ENCODE assay signal across 11 cellular contexts in the genomic region with DNA sequence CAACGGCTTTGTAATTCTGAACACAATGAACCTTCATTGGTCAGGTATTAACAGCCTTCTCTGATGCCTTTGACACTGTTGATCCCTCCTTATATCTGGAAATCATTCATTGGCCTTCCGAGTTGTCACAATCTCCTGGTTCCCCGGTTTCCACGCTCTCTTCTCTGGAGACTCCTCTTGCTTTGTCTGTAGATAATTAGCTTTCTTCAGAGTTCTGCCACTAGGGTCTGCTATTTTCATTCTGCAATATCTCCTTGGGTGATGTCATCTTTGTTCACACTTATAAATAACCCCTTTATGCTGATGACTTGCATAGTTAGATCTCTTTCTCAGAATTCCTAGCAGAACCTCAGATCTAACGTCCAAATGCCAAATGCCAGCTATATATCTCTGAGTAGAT.
DNase-seq lines count a peak whose midpoint lies in the region; ATAC-seq and TF ChIP-seq lines count a peak whose summit lies in the region.
"Had no signal": no experiment of that assay in that cellular context is flagged by ENCODE, and none has a peak within 500 bp of the region (broad histone marks: within the 10 kb centered on the region; RNA-seq: fewer than 3 reads in every experiment).

No MANE protein-coding gene starts in this region.

- no peak overlapping the region for H3K9ac ChIP-seq in OCI-LY3 (ENCODE audit: low read length)

- H3K36me3 Mint-ChIP-seq in stimulated activated naive B cell treated with anti-CD40 and anti-IgM and Interleukin-4, amounts not matched to agents 10 μg/mL and 1 μg/mL and 100 μg/mL, for 72 hours, result no peaks in the 10 kb centered on the region
- H3K36me3 Mint-ChIP-seq: memory B cell had no signal

- peak; percentile 56 for DNase-seq in foreskin melanocyte
- no peak for DNase-seq in stimulated activated naive B cell treated with anti-CD40 and anti-IgM and Interleukin-4, amounts not matched to agents 10 μg/mL and 1 μg/mL and 100 μg/mL, for 72 hours
- DNase-seq in NCI-H345 treated with DMSO at 0.1 percent for 48 hours (lab: John Stamatoyannopoulos, UW; ENCODE audit: unreplicated experiment), result no peak
- no peak for DNase-seq in stimulated activated naive CD4-positive, alpha-beta T cell treated with Interleukin-2 at 50 U/mL for 16 hours (lab: John Stamatoyannopoulos, UW)
- DNase-seq: NK-92 treated with Interleukin-12 subunit alpha and Interleukin-12 subunit beta, amount 100 ng/mL, for 24 hours had no signal

- H2AFZ ChIP-seq in OCI-LY3 (ENCODE audit: low read depth, low read length), result peak overlapping the region; percentile 37; the same call in 1 of the 2 replicates

- no peaks in the 10 kb centered on the region for H3K9me3 ChIP-seq in OCI-LY3 (ENCODE audit: insufficient read depth, low read length)

- H4K20me1 ChIP-seq in OCI-LY3 (ENCODE audit: insufficient read depth, low read length), result no peaks in the 10 kb centered on the region

- H3K4me3 ChIP-seq in OCI-LY3 (ENCODE audit: low read length), result peak overlapping the region; percentile 19; the same call in 1 of the 2 replicates

- H3K27me3 Mint-ChIP-seq in stimulated activated naive B cell treated with anti-CD40 and anti-IgM and Interleukin-4, amounts not matched to agents 10 μg/mL and 1 μg/mL and 100 μg/mL, for 72 hours, result no peaks in the 10 kb centered on the region
- H3K27me3 Mint-ChIP-seq: dendritic cell treated with granulocyte-macrophage colony-stimulating factor and Interleukin-4, amounts not matched to agents 40 ng/mL and 50 ng/mL, for 4 days; memory B cell had no signal

- no peak overlapping the region for H3K27ac Mint-ChIP-seq in stimulated activated naive B cell treated with anti-CD40 and anti-IgM and Interleukin-4, amounts not matched to agents 10 μg/mL and 1 μg/mL and 100 μg/mL, for 72 hours
- H3K27ac Mint-ChIP-seq: dendritic cell treated with granulocyte-macrophage colony-stimulating factor and Interleukin-4, amounts not matched to agents 40 ng/mL and 50 ng/mL, for 4 days; memory B cell had no signal

- H3K4me1 Mint-ChIP-seq in stimulated activated naive B cell treated with anti-CD40 and anti-IgM and Interleukin-4, amounts not matched to agents 10 μg/mL and 1 μg/mL and 100 μg/mL, for 72 hours, result no peaks in the 10 kb centered on the region
- H3K4me1 Mint-ChIP-seq: memory B cell had no signal

- peak overlapping the region; percentile 26 for H3K4me2 ChIP-seq in OCI-LY3 (ENCODE audit: low read length)

- H3K4me1 ChIP-seq in OCI-LY3 (ENCODE audit: low read length), result no peaks in the 10 kb centered on the region

- no peak overlapping the region for H3K4me3 Mint-ChIP-seq in stimulated activated naive B cell treated with anti-CD40 and anti-IgM and Interleukin-4, amounts not matched to agents 10 μg/mL and 1 μg/mL and 100 μg/mL, for 72 hours
- H3K4me3 Mint-ChIP-seq: dendritic cell treated with granulocyte-macrophage colony-stimulating factor and Interleukin-4, amounts not matched to agents 40 ng/mL and 50 ng/mL, for 4 days; memory B cell had no signal

- no peaks in the 10 kb centered on the region for H3K9me3 Mint-ChIP-seq in stimulated activated naive B cell treated with anti-CD40 and anti-IgM and Interleukin-4, amounts not matched to agents 10 μg/mL and 1 μg/mL and 100 μg/mL, for 72 hours
- H3K9me3 Mint-ChIP-seq: dendritic cell treated with granulocyte-macrophage colony-stimulating factor and Interleukin-4, amounts not matched to agents 40 ng/mL and 50 ng/mL, for 4 days had no signal

- no peak overlapping the region for H3K27ac ChIP-seq in 22Rv1
- no peak overlapping the region for H3K27ac ChIP-seq in OCI-LY3 (ENCODE audit: low read length)

- TF ChIP-seq CTCF in 22Rv1 (IDR thresholded peaks at IDR 0.05) (peak; percentile 40), OCI-LY3 (IDR thresholded peaks at IDR 0.05; ENCODE audit: low read depth, low read length) (peak; percentile 80)

- peak; percentile 58 for ATAC-seq in GM19463 (IDR thresholded peaks at IDR 0.05; ENCODE audit: unreplicated experiment)
- ATAC-seq in stimulated activated naive B cell treated with anti-CD40 and anti-IgM and Interleukin-4, amounts not matched to agents 10 μg/mL and 1 μg/mL and 100 μg/mL, for 72 hours (replicated peaks), result no peak
- ATAC-seq in HG02759 (IDR thresholded peaks at IDR 0.05; ENCODE audit: unreplicated experiment), result no peak

- no peaks in the 10 kb centered on the region for H3K27me3 ChIP-seq in OCI-LY3 (ENCODE audit: low read depth, low read length)

- no peaks in the 10 kb centered on the region for H3K36me3 ChIP-seq in OCI-LY3 (replicated peaks; ENCODE audit: low read depth, low read length)

- H3K79me2 ChIP-seq in OCI-LY3 (ENCODE audit: low read length), result no peaks in the 10 kb centered on the region
